In the genomic region with DNA sequence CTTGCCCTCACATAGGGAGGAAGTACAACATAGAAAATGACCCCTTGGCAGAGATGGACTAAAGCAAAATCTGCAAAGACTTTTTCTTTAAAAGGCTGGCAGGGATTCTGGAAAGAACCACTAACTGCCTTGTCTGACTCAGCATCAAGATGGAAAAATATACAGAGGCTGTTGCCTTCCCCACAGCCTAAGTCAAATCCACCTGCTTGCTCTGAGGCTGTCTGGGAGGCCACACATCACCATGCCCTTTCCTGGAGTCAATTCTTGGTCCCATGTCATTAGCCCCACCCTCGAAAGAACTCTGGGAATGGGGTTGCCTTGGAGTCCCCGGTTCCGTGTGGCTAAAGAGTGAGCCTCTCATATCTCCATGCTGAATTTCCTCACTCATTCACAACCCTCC, we compare ENCODE assay signal across 8 cellular contexts. TPM values are rescaled to one million over a fixed set of nuclear protein-coding genes. Genes with fewer than 3 reads are reported as not detected.
A peak's percentile ranks its signal among the peaks of the same experiment; 100 is the strongest.
DNase-seq lines count a peak whose midpoint lies in the region; TF ChIP-seq lines count a peak whose summit lies in the region.

No MANE protein-coding gene starts in this region.

- no peaks in the 10 kb centered on the region for H3K79me1 ChIP-seq in H9 (ENCODE audit: insufficient read depth, low read depth, low read length, poor library complexity, severe bottlenecking)

- H2AFZ ChIP-seq in osteoblast (ENCODE audit: low read length) (peak overlapping the region; percentile 81), H9 (ENCODE audit: low read length) (no peak overlapping the region)

- no peak overlapping the region for H4K8ac ChIP-seq in H9 (replicated peaks; ENCODE audit: insufficient read length, low read depth, low read length)

- H2BK20ac ChIP-seq in H9 (ENCODE audit: low read depth, low read length, poor library complexity, severe bottlenecking): no peak overlapping the region

- H4K20me1 ChIP-seq in BLaER1 (no peaks in the 10 kb centered on the region), osteoblast (ENCODE audit: insufficient read depth, low read length) (no peaks in the 10 kb centered on the region), H9 (ENCODE audit: control insufficient read depth, insufficient read depth, insufficient read length) (no peaks in the 10 kb centered on the region)

- H3K36me3 ChIP-seq in BLaER1 (peaks cover 5% of the 10 kb centered on the region), colonic mucosa (no peaks in the 10 kb centered on the region), osteoblast (ENCODE audit: insufficient read depth, low read length) (no peaks in the 10 kb centered on the region)

- H3K4me2 ChIP-seq in BLaER1 (peak overlapping the region; percentile 76), osteoblast (ENCODE audit: insufficient read depth, low read length) (peak overlapping the region; percentile 58), H9 (ENCODE audit: insufficient read depth, insufficient read length, low read length) (no peak overlapping the region)

- H4K91ac ChIP-seq in H9 (ENCODE audit: insufficient read length, low read depth, low read length): no peak overlapping the region

- H3K9me3 Mint-ChIP-seq in H9: no peaks in the 10 kb centered on the region
- no peaks in the 10 kb centered on the region for H3K9me3 Mint-ChIP-seq in progenitor cell of endocrine pancreas (ENCODE audit: low read depth)

- no peak overlapping the region for H3K18ac ChIP-seq in H9 (ENCODE audit: insufficient read length, low read depth, low read length)

- H3K4me3 Mint-ChIP-seq in H9: no peak overlapping the region
- H3K4me3 Mint-ChIP-seq in progenitor cell of endocrine pancreas (ENCODE audit: low read depth): no peak overlapping the region

- H3T11ph ChIP-seq in H9 (ENCODE audit: low read length): no peak overlapping the region

- H3K27me3 ChIP-seq in BLaER1 (no peaks in the 10 kb centered on the region), colonic mucosa (no peaks in the 10 kb centered on the region), osteoblast (ENCODE audit: insufficient read depth, low read length) (no peaks in the 10 kb centered on the region), H9 (ENCODE audit: insufficient read depth, low read length) (no peaks in the 10 kb centered on the region)

- no peak overlapping the region for H3K27ac Mint-ChIP-seq in H9
- H3K27ac Mint-ChIP-seq in progenitor cell of endocrine pancreas: no peak overlapping the region

- H3K4me3 ChIP-seq in BLaER1 (no peak overlapping the region), colonic mucosa (no peak overlapping the region), osteoblast (ENCODE audit: insufficient read depth, low read length) (peak overlapping the region; percentile 19)

- intact Hi-C loops in colonic mucosa (cut with DNase I): no loop called here

- no peak overlapping the region for H3K56ac ChIP-seq in H9 (ENCODE audit: insufficient read length, low read depth, low read length)

- no peak overlapping the region for H3K14ac ChIP-seq in H9 (ENCODE audit: insufficient read depth, low read length)

- peaks cover 94% of the 10 kb centered on the region for H3K4me1 ChIP-seq in BLaER1
- H3K4me1 ChIP-seq in colonic mucosa: peaks cover 8% of the 10 kb centered on the region
- H3K4me1 ChIP-seq in osteoblast (ENCODE audit: insufficient read depth, low read length): peaks cover 32% of the 10 kb centered on the region
- no peaks in the 10 kb centered on the region for H3K4me1 ChIP-seq in H9 (ENCODE audit: insufficient read depth, low read length)

- H3K79me2 ChIP-seq in osteoblast (ENCODE audit: insufficient read depth, low read length): no peaks in the 10 kb centered on the region
- H3K79me2 ChIP-seq in H9 (ENCODE audit: insufficient read depth, low read length): no peaks in the 10 kb centered on the region

- peak; percentile 52 for DNase-seq in MV-4-11 (lab: John Stamatoyannopoulos, UW)
- no peak for DNase-seq in colonic mucosa
- peak; percentile 84 for DNase-seq in osteoblast (ENCODE audit: insufficient read length, low spot score, missing footprints)
- no peak for DNase-seq in H9
- DNase-seq in stimulated activated CD4-positive, alpha-beta T cell treated with anti-CD3 and anti-CD28 coated beads, Interleukin-2, amount 100 ng/mL, for 24 hours: no peak
- no peak for DNase-seq in progenitor cell of endocrine pancreas (ENCODE audit: low spot score, unreplicated experiment)
- no peak for DNase-seq in CD1c-positive myeloid dendritic cell (ENCODE audit: extremely low spot score)

- H3K36me3 Mint-ChIP-seq in H9 (ENCODE audit: insufficient read depth in 1 of 3, low read depth in 3 of 3) (no peaks in the 10 kb centered on the region), progenitor cell of endocrine pancreas (ENCODE audit: insufficient read depth) (no peaks in the 10 kb centered on the region)

- WGBS in H9 (ENCODE audit: extremely low coverage, insufficient read length, low lambda C conversion rate): no CpG with 5 or more reads among the region's 3 CpGs

- no peak overlapping the region for H2BK120ac ChIP-seq in H9 (ENCODE audit: low read depth, low read length, poor library complexity, severe bottlenecking)

- no peak overlapping the region for H3K4ac ChIP-seq in H9 (ENCODE audit: low read depth, low read length)

- H2BK5ac ChIP-seq in H9 (ENCODE audit: insufficient read length, low read length): no peak overlapping the region

- H3K27ac ChIP-seq in BLaER1: peak overlapping the region; percentile 89
- peak overlapping the region; percentile 56 for H3K27ac ChIP-seq in colonic mucosa
- H3K27ac ChIP-seq in osteoblast (ENCODE audit: low read depth, low read length): peak overlapping the region; percentile 76
- H3K27ac ChIP-seq in H9 (ENCODE audit: insufficient read length, low read depth, low read length): no peak overlapping the region

- TF ChIP-seq CTCF in colonic mucosa (IDR thresholded peaks at IDR 0.05) (no peak), osteoblast (IDR thresholded peaks at IDR 0.05; ENCODE audit: extremely low read depth, low read depth, low read length) (no peak), H9 (conservative IDR thresholded peaks at IDR 0.05) (no peak), progenitor cell of endocrine pancreas (IDR thresholded peaks at IDR 0.05; ENCODE audit: unreplicated experiment) (no peak)

- H3K9ac ChIP-seq in BLaER1: peak overlapping the region; percentile 67; the same call in 1 of the 2 replicates
- no peak overlapping the region for H3K9ac ChIP-seq in colonic mucosa (ENCODE audit: low read depth in 2 of 2, low read length in 2 of 2)
- no peak overlapping the region for H3K9ac ChIP-seq in H9 (ENCODE audit: extremely low read depth, insufficient read length, low read length)

- no peak overlapping the region for H2AK5ac ChIP-seq in H9 (ENCODE audit: insufficient read length, low read length)

- H3K27me3 Mint-ChIP-seq in H9 (ENCODE audit: low read depth): no peaks in the 10 kb centered on the region
- H3K27me3 Mint-ChIP-seq in progenitor cell of endocrine pancreas: no peaks in the 10 kb centered on the region

- H2BK12ac ChIP-seq in H9 (ENCODE audit: insufficient read length, low read depth, low read length): no peak overlapping the region

- peaks cover 7 to 11% of the 10 kb centered on the region in 2 experiments for H3K4me1 Mint-ChIP-seq in H9
- H3K4me1 Mint-ChIP-seq in progenitor cell of endocrine pancreas (ENCODE audit: low read depth): peaks cover 3% of the 10 kb centered on the region

- no peaks in the 10 kb centered on the region for H3K23me2 ChIP-seq in H9 (ENCODE audit: insufficient read length, low read depth, low read length, poor library complexity, severe bottlenecking)

- no peak overlapping the region for H2BK15ac ChIP-seq in H9 (ENCODE audit: low read depth, low read length)

- no peaks in the 10 kb centered on the region for H3K9me3 ChIP-seq in BLaER1
- no peaks in the 10 kb centered on the region for H3K9me3 ChIP-seq in colonic mucosa
- no peaks in the 10 kb centered on the region for H3K9me3 ChIP-seq in osteoblast (ENCODE audit: low read depth, low read length)
- H3K9me3 ChIP-seq in H9 (ENCODE audit: control insufficient read depth, low read depth, low read length): no peaks in the 10 kb centered on the region

- no peak overlapping the region for H4K5ac ChIP-seq in H9 (ENCODE audit: insufficient read length, low read depth, low read length)

- H3K23ac ChIP-seq in H9 (ENCODE audit: insufficient read length, low read depth, low read length): no peak overlapping the region

RNA-seq across cellular contexts. Expression of a gene that starts 39.5 kb away (rescaled TPM):
- total RNA-seq in colonic mucosa (not detected), osteoblast (not detected in 2 replicates), H9 (2021) (not detected in 2 replicates), progenitor cell of endocrine pancreas (not detected in 2 replicates)

Comparison
In these comparisons a context has a peak if more than half of its experiments do, and no peak if none do; other contexts are left out.
1. DNase-seq: peak in MV-4-11 (single experiment) and osteoblast (single experiment); none in colonic mucosa (single experiment), H9 (single experiment), stimulated activated CD4-positive, alpha-beta T cell treated with anti-CD3 and anti-CD28 coated beads, Interleukin-2, amount 100 ng/mL, for 24 hours (0 of 2), progenitor cell of endocrine pancreas (single experiment) and CD1c-positive myeloid dendritic cell (single experiment).